ENCODE assay signal across 8 cellular contexts in the genomic region with DNA sequence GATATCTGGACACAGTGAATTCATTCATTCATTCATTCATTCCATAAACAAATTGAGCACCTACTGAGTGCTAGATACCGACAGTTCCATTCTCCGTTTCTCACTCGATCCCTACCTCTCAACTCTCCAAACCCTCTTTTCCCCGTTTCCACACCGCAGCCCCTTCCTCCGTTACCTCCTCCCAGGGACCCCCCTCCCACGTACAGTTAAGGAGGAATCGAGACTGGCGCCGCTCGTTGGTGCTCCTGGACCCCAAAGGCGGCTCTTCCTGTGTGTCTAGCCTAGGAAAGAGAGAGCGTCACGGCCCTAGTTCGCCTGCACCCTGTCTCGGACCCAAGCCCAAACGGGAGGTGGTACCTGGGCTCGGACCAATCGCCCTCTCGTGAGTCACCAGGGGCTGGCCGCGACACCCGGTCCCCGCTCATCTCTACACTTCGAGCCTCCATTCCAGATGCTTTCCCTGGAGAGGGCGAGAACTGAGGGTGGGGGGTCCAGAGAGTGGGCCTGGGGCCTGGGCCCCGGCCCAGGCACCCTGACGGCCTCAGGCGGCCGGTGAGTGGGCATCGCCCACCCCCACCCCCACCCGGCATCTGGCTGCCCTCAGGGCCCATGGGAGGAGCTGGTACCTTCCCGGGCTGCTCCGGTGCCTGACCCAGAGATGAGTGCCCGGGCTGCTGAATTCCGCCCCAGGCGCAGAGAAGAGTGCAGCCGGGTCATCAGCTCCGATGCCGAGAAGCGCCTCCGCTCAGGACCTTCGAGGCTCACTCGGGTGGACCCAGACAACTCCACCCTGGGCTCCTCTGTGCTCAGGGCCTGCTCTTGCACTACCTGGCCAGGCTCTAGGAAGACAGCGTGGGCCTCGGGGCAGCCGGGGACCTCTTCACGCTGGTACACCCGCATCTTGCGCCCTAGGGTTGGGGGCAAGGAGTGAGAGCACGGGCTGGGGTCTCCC. TPM values are rescaled to one million over a fixed set of nuclear protein-coding genes. Genes with fewer than 3 reads are reported as not detected.
DNase-seq lines count a peak whose midpoint lies in the region; ATAC-seq and TF ChIP-seq lines count a peak whose summit lies in the region.

No MANE protein-coding gene starts in this region.

- ATAC-seq in CD4-positive, alpha-beta T cell (ENCODE audit: poor library complexity), result no peak
- ATAC-seq in GM18909 (IDR thresholded peaks at IDR 0.05; ENCODE audit: poor library complexity, unreplicated experiment), result no peak

- 51% methylated on average over 51 of the region's 51 CpGs for WGBS in ectodermal cell, 2 experiments

- H3K27ac Mint-ChIP-seq in CD4-positive, alpha-beta T cell, result peak overlapping the region; percentile 95
- peak overlapping the region; percentile 68 for H3K27ac Mint-ChIP-seq in neural crest cell (ENCODE audit: unreplicated experiment)

- no peaks in the 10 kb centered on the region for H3K9me3 ChIP-seq in CD4-positive, alpha-beta T cell (ENCODE audit: control insufficient read depth, low read length)
- H3K9me3 ChIP-seq in ectodermal cell (ENCODE audit: control insufficient read depth, low read length), result no peaks in the 10 kb centered on the region

- no peak for TF ChIP-seq POLR2A in NB4 (IDR thresholded peaks at IDR 0.05; ENCODE audit: extremely low read depth, insufficient read length)

- POLR2A ChIA-PET in CD4-positive, alpha-beta T cell (lab: Charles Lee), result interaction anchor here (1.0 to 3.4 kb wide), 9 partner anchors 9 to 360 kb away, joined by 3 to 46 read pairs (median 3); partner anchors contain the start of genes CPLANE2, SPEN and SZRD1

- CTCF ChIA-PET in CD4-positive, alpha-beta T cell (lab: Charles Lee), result interaction anchor here (0.7 to 1.4 kb wide), 3 partner anchors 9 to 37 kb away, joined by 3 to 6 read pairs (median 4); no protein-coding TSS in a partner anchor

- no peaks in the 10 kb centered on the region for H3K27me3 Mint-ChIP-seq in CD4-positive, alpha-beta T cell
- peaks cover 2% of the 10 kb centered on the region for H3K27me3 Mint-ChIP-seq in neural crest cell (ENCODE audit: low read depth)

- TF ChIP-seq CTCF in CD4-positive, alpha-beta T cell (IDR thresholded peaks at IDR 0.05), result no peak
- TF ChIP-seq CTCF in NB4 (IDR thresholded peaks at IDR 0.05; ENCODE audit: low read depth, low read length), result no peak
- TF ChIP-seq CTCF in neural crest cell (conservative IDR thresholded peaks at IDR 0.05), result no peak

- H3K27me3 ChIP-seq in CD4-positive, alpha-beta T cell (ENCODE audit: control insufficient read depth, insufficient read depth, low read length), result no peaks in the 10 kb centered on the region
- H3K27me3 ChIP-seq in ectodermal cell (ENCODE audit: control insufficient read depth, insufficient read depth, low read length, poor library complexity, severe bottlenecking), result peaks cover 19% of the 10 kb centered on the region

- H3K4me1 Mint-ChIP-seq in CD4-positive, alpha-beta T cell (ENCODE audit: low read depth), result peaks cover 12% of the 10 kb centered on the region
- H3K4me1 Mint-ChIP-seq in neural crest cell, result peaks cover 23% of the 10 kb centered on the region

- no peak for DNase-seq in CD4-positive, alpha-beta T cell
- DNase-seq in NB4 (ENCODE audit: low read depth), result no peak
- no peak for DNase-seq in neural crest cell (ENCODE audit: low read depth, low spot score)
- no peak for DNase-seq in UCSD-AML1 (lab: John Stamatoyannopoulos, UW; ENCODE audit: unreplicated experiment)
- DNase-seq in central memory CD4-positive, alpha-beta T cell, result no peak
- no peak for DNase-seq in NCI-H146 treated with DMSO at 0.1 percent for 48 hours (lab: John Stamatoyannopoulos, UW; ENCODE audit: unreplicated experiment)

- H3K27ac ChIP-seq in CD4-positive, alpha-beta T cell (ENCODE audit: low read depth, low read length), result peak overlapping the region; percentile 49
- no peak overlapping the region for H3K27ac ChIP-seq in ectodermal cell (ENCODE audit: insufficient read depth, low read depth, low read length, poor library complexity, severe bottlenecking)

- H3K4me1 ChIP-seq in ectodermal cell (ENCODE audit: control insufficient read depth, insufficient read depth, low read length), result peaks cover 18% of the 10 kb centered on the region

- H3K4me3 ChIP-seq in NB4 (ENCODE audit: low read depth, low read length), result peak overlapping the region; percentile 51
- peak overlapping the region; percentile 53 for H3K4me3 ChIP-seq in ectodermal cell (ENCODE audit: insufficient read depth, low read depth, low read length)

- intact Hi-C loops in CD4-positive, alpha-beta T cell (cut with DNase I, micrococcal nuclease), result loop anchor here (1.0 to 10.0 kb wide), 5 partner anchors 29 to 847 kb away; partner anchors contain the start of genes CPLANE2 (in 2 of the 2), NBPF1 (in 1 of the 2) and SDHB (in 1 of the 2)

- no peaks in the 10 kb centered on the region for H3K36me3 ChIP-seq in ectodermal cell (ENCODE audit: control insufficient read depth, insufficient read depth, low read length)

- peak overlapping the region; percentile 93 for H3K4me3 Mint-ChIP-seq in CD4-positive, alpha-beta T cell
- H3K4me3 Mint-ChIP-seq in neural crest cell, result peak overlapping the region; percentile 76

- peaks cover 20% of the 10 kb centered on the region for H3K36me3 Mint-ChIP-seq in CD4-positive, alpha-beta T cell (ENCODE audit: low read depth)
- H3K36me3 Mint-ChIP-seq in neural crest cell (ENCODE audit: low read depth), result no peaks in the 10 kb centered on the region

- H3K9me3 Mint-ChIP-seq in CD4-positive, alpha-beta T cell, result no peaks in the 10 kb centered on the region
- H3K9me3 Mint-ChIP-seq in neural crest cell, result no peaks in the 10 kb centered on the region

RNA-seq across cellular contexts. Expression of gene ARHGEF19, which starts 4.9 kb away (rescaled TPM):
- total RNA-seq in CD4-positive, alpha-beta T cell, result 1 to 10 TPM; 3.8 to 5.8 TPM
- 19.8 TPM for polyA plus RNA-seq in ectodermal cell (2013, experiment 1 of 4)
- 22.4 TPM for polyA plus RNA-seq in ectodermal cell (2013, experiment 2 of 4)
- 14.9 TPM for polyA plus RNA-seq in ectodermal cell (2013, experiment 3 of 4)
- 15.8 TPM for polyA plus RNA-seq in ectodermal cell (2013, experiment 4 of 4)
- total RNA-seq in neural crest cell, result 7.7 and 9.0 TPM in 2 replicates

RNA-seq across cellular contexts. Expression of gene CPLANE2, which starts 29.4 kb away (rescaled TPM):
- total RNA-seq in CD4-positive, alpha-beta T cell, result 1 to 10 TPM; 5.3 to 8.4 TPM
- polyA plus RNA-seq in ectodermal cell (2013, experiment 1 of 4), result 10.1 TPM
- 8.9 TPM for polyA plus RNA-seq in ectodermal cell (2013, experiment 2 of 4)
- 8.2 TPM for polyA plus RNA-seq in ectodermal cell (2013, experiment 3 of 4)
- polyA plus RNA-seq in ectodermal cell (2013, experiment 4 of 4), result 7.6 TPM
- total RNA-seq in neural crest cell, result 11.4 and 11.8 TPM in 2 replicates

RNA-seq across cellular contexts. Expression of gene EPHA2, which starts 51.7 kb away (rescaled TPM):
- under 1 TPM in 1 of 2 experiments, not detected in 1; 0.22 TPM for total RNA-seq in CD4-positive, alpha-beta T cell
- polyA plus RNA-seq in ectodermal cell (2013, experiment 1 of 4), result 28.0 TPM
- 24.0 TPM for polyA plus RNA-seq in ectodermal cell (2013, experiment 2 of 4)
- 17.4 TPM for polyA plus RNA-seq in ectodermal cell (2013, experiment 3 of 4)
- polyA plus RNA-seq in ectodermal cell (2013, experiment 4 of 4), result 17.6 TPM
- total RNA-seq in neural crest cell, result 21.7 and 25.0 TPM in 2 replicates

Comparison
In these comparisons a context has a peak if more than half of its experiments do, and no peak if none do; other contexts are left out.
1. RNA of gene EPHA2, which starts 51.7 kb away (total RNA-seq): 21.7 to 25.0 TPM in neural crest cell; 0.22 TPM in CD4-positive, alpha-beta T cell; every median in the first group is over 10 times any median in the second.